8 cellular contexts compared by ENCODE assay signal in genomic region chr11:67484847-67485311, GRCh38. TPM values are rescaled to one million over a fixed set of nuclear protein-coding genes. Genes with fewer than 3 reads are reported as not detected.
DNase-seq lines count a peak whose midpoint lies in the region; ATAC-seq lines count a peak whose summit lies in the region.

No MANE protein-coding gene starts in this region.

- intact Hi-C loops in activated CD4-positive, alpha-beta T cell treated with anti-CD3 and anti-CD28 coated beads, Interleukin-2, amount 10 ng/mL, durations not matched to agents 24 days and 14 days (cut with micrococcal nuclease): loop anchor here (2.0 to 10.0 kb wide), 3 partner anchors 82 to 530 kb away; partner anchors contain the start of genes GRK2 and PC

- peak; percentile 83 for DNase-seq in KBM-7
- peak; percentile 89 for DNase-seq in activated CD4-positive, alpha-beta T cell treated with anti-CD3 and anti-CD28 coated beads, Interleukin-2, amount 10 ng/mL, durations not matched to agents 24 days and 14 days
- DNase-seq in stimulated activated naive CD8-positive, alpha-beta T cell treated with anti-CD3 and anti-CD28 coated beads, Interleukin-15, Interleukin-2, amounts not matched to agents 100 U/mL and 50 U/mL, for 24 hours: peak; percentile 83
- DNase-seq in NCI-H510A (lab: John Stamatoyannopoulos, UW): no peak
- no peak for DNase-seq in SW 1271 (lab: John Stamatoyannopoulos, UW)

- ATAC-seq in stimulated activated naive CD8-positive, alpha-beta T cell treated with anti-CD3 and anti-CD28 coated beads, Interleukin-15, Interleukin-2, amounts not matched to agents 100 U/mL and 50 U/mL, for 24 hours: peak; percentile 35
- ATAC-seq in HG03521 (IDR thresholded peaks at IDR 0.05; ENCODE audit: unreplicated experiment) (no peak), GM19397 (IDR thresholded peaks at IDR 0.05; ENCODE audit: unreplicated experiment) (no peak)

- no peaks in the 10 kb centered on the region for H3K27me3 ChIP-seq in esophagus (ENCODE audit: control insufficient read depth in 1 of 2, insufficient read depth in 2 of 2, low read length in 2 of 2)

- in situ Hi-C loops in KBM-7 (cut with MboI; ENCODE audit: low pct_unique_long_range_greater_than_20kb, low sequenced_read_pairs): no loop called here

- peaks cover 1% of the 10 kb centered on the region for H3K27me3 Mint-ChIP-seq in activated CD4-positive, alpha-beta T cell treated with anti-CD3 and anti-CD28 coated beads, Interleukin-2, amount 10 ng/mL, durations not matched to agents 24 days and 14 days

- H3K4me1 Mint-ChIP-seq in activated CD4-positive, alpha-beta T cell treated with anti-CD3 and anti-CD28 coated beads, Interleukin-2, amount 10 ng/mL, durations not matched to agents 24 days and 14 days: peaks cover 59% of the 10 kb centered on the region

- H3K36me3 ChIP-seq in esophagus (ENCODE audit: control insufficient read depth in 2 of 2, insufficient read depth in 2 of 2, low read length in 1 of 2): peaks cover 0 to 9% of the 10 kb centered on the region in 2 donors

- 63 to 72% methylated on average over 11 of the region's 11 CpGs for WGBS in esophagus, 2 donors

- peaks cover 4 to 19% of the 10 kb centered on the region in 2 donors for H3K4me1 ChIP-seq in esophagus (ENCODE audit: control insufficient read depth in 2 of 2, insufficient read depth in 2 of 2, low read length in 1 of 2)

- no peak overlapping the region for H3K4me3 ChIP-seq in esophagus (ENCODE audit: low read depth in 1 of 2, low read length in 2 of 2)

- H3K27ac ChIP-seq in esophagus (ENCODE audit: low read depth in 2 of 2, low read length in 1 of 2): peak overlapping the region; percentile 27 to 50

- H3K9me3 ChIP-seq in esophagus (ENCODE audit: control insufficient read depth in 2 of 2, insufficient read depth in 1 of 2, low read depth in 1 of 2, low read length in 1 of 2): no peaks in the 10 kb centered on the region

- H3K27ac Mint-ChIP-seq in activated CD4-positive, alpha-beta T cell treated with anti-CD3 and anti-CD28 coated beads, Interleukin-2, amount 10 ng/mL, durations not matched to agents 24 days and 14 days: peak overlapping the region; percentile 99

- H3K9me3 Mint-ChIP-seq in activated CD4-positive, alpha-beta T cell treated with anti-CD3 and anti-CD28 coated beads, Interleukin-2, amount 10 ng/mL, durations not matched to agents 24 days and 14 days: peaks cover 6% of the 10 kb centered on the region

- peak overlapping the region; percentile 96 for H3K4me3 Mint-ChIP-seq in activated CD4-positive, alpha-beta T cell treated with anti-CD3 and anti-CD28 coated beads, Interleukin-2, amount 10 ng/mL, durations not matched to agents 24 days and 14 days

- peaks cover 52% of the 10 kb centered on the region for H3K36me3 Mint-ChIP-seq in activated CD4-positive, alpha-beta T cell treated with anti-CD3 and anti-CD28 coated beads, Interleukin-2, amount 10 ng/mL, durations not matched to agents 24 days and 14 days (ENCODE audit: low read depth)

RNA-seq across cellular contexts. Expression of gene AIP, which starts 2.1 kb away (rescaled TPM):
- total RNA-seq in activated CD4-positive, alpha-beta T cell treated with anti-CD3 and anti-CD28 coated beads, Interleukin-2, amount 10 ng/mL, durations not matched to agents 24 days and 14 days: 186 and 189 TPM in 2 replicates
- 10 to 100 TPM; 34.1 to 41.5 TPM for polyA plus RNA-seq in esophagus

RNA-seq across cellular contexts. Expression of gene TMEM134, which starts 15.8 kb away (rescaled TPM):
- 56.8 and 58.3 TPM in 2 replicates for total RNA-seq in activated CD4-positive, alpha-beta T cell treated with anti-CD3 and anti-CD28 coated beads, Interleukin-2, amount 10 ng/mL, durations not matched to agents 24 days and 14 days
- polyA plus RNA-seq in esophagus: 100 to 1,000 TPM; 154 to 160 TPM

RNA-seq across cellular contexts. Expression of gene PITPNM1, which starts 20.3 kb away (rescaled TPM):
- total RNA-seq in activated CD4-positive, alpha-beta T cell treated with anti-CD3 and anti-CD28 coated beads, Interleukin-2, amount 10 ng/mL, durations not matched to agents 24 days and 14 days: 126 and 128 TPM in 2 replicates
- polyA plus RNA-seq in esophagus: 10 to 100 TPM; 18.2 to 29.3 TPM

RNA-seq across cellular contexts. Expression of gene CDK2AP2, which starts 23.1 kb away (rescaled TPM):
- 93.5 and 97.9 TPM in 2 replicates for total RNA-seq in activated CD4-positive, alpha-beta T cell treated with anti-CD3 and anti-CD28 coated beads, Interleukin-2, amount 10 ng/mL, durations not matched to agents 24 days and 14 days
- 10 to 100 TPM; 49.4 to 52.2 TPM for polyA plus RNA-seq in esophagus

RNA-seq across cellular contexts. Expression of gene CABP4, which starts 29.7 kb away (rescaled TPM):
- total RNA-seq in activated CD4-positive, alpha-beta T cell treated with anti-CD3 and anti-CD28 coated beads, Interleukin-2, amount 10 ng/mL, durations not matched to agents 24 days and 14 days: 0.66 and 0.68 TPM in 2 replicates
- polyA plus RNA-seq in esophagus: under 1 TPM; 0.14 to 0.39 TPM

Comparison
In these comparisons a context has a peak if more than half of its experiments do, and no peak if none do; other contexts are left out.
1. DNase-seq: peak in KBM-7 (single experiment), activated CD4-positive, alpha-beta T cell treated with anti-CD3 and anti-CD28 coated beads, Interleukin-2, amount 10 ng/mL, durations not matched to agents 24 days and 14 days (single experiment) and stimulated activated naive CD8-positive, alpha-beta T cell treated with anti-CD3 and anti-CD28 coated beads, Interleukin-15, Interleukin-2, amounts not matched to agents 100 U/mL and 50 U/mL, for 24 hours (single experiment); none in NCI-H510A (single experiment) and SW 1271 (0 of 2).